ENCODE assay signal across 33 cellular contexts in the genomic region with DNA sequence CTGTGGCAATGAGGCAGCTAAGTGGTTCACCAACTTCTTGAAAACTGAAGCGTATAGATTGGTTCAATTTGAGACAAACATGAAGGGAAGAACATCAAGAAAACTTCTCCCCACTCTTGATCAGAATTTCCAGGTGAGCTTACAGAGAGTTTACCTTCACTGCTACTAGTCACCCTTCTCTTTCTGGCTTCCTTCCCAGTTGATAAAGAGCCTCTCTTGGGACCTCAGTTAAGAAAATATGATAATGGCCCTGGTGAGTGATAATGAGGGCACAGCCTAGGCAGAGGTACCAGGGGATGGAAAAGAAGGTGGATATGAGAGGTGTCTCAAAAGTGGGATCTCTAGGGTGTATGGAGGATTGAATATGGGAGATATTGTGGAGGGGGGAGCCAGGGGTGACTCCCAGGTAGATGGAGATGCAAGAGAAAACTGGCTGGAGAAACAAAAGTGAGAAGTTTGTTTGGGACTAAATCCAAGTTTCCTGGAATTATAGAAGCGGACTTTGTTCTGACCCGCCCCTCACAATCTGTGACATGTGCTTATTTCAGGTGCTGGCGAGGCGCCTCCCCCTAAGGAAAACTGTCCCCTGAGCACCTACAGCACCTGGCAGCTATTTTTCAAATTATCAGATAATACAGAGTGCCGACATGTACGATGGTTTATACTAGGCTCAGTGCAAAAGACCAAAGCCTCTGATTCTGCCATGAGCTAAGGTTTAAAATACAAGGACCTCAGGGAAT. TPM values are rescaled to one million over a fixed set of nuclear protein-coding genes. Genes with fewer than 3 reads are reported as not detected.
A peak's percentile ranks its signal among the peaks of the same experiment; 100 is the strongest.
DNase-seq lines count a peak whose midpoint lies in the region; ATAC-seq, FAIRE-seq and TF ChIP-seq lines count a peak whose summit lies in the region.
"Had no signal": no experiment of that assay in that cellular context is flagged by ENCODE, and none has a peak within 500 bp of the region (broad histone marks: within the 10 kb centered on the region; RNA-seq: fewer than 3 reads in every experiment).

No MANE protein-coding gene starts in this region.

- H3K27ac ChIP-seq in kidney (ENCODE audit: low read depth in 2 of 2, low read length in 2 of 2): peak overlapping the region; percentile 11 to 39
- H3K27ac ChIP-seq: brain microvascular endothelial cell, dorsolateral prefrontal cortex, esophagus squamous epithelium, heart right ventricle, right atrium auricular region, SJSA1, thoracic aorta had no signal

- H3K27ac Mint-ChIP-seq in neural crest cell (ENCODE audit: unreplicated experiment): peak overlapping the region; percentile 43
- H3K27ac Mint-ChIP-seq: activated CD4-positive, alpha-beta T cell treated with anti-CD3 and anti-CD28 coated beads, Interleukin-2, amount 10 ng/mL, durations not matched to agents 24 days and 14 days; activated naive CD4-positive, alpha-beta T cell treated with anti-CD3 and anti-CD28 coated beads, Interleukin-2, amount 50 U/mL, for 24 hours; CD8-positive, alpha-beta T cell had no signal

- H3K4me3 ChIP-seq in kidney (ENCODE audit: low read length in 2 of 2): no peak overlapping the region
- H3K4me3 ChIP-seq: dorsolateral prefrontal cortex, esophagus squamous epithelium, GM12878, HAP-1, heart right ventricle, right atrium auricular region, SJSA1, thoracic aorta had no signal

- H3K36me3 Mint-ChIP-seq in neural crest cell (ENCODE audit: low read depth): no peaks in the 10 kb centered on the region
- H3K36me3 Mint-ChIP-seq: activated naive CD4-positive, alpha-beta T cell treated with anti-CD3 and anti-CD28 coated beads, Interleukin-2, amount 50 U/mL, for 24 hours; CD8-positive, alpha-beta T cell had no signal

- H3K27me3 Mint-ChIP-seq in neural crest cell (ENCODE audit: low read depth): no peaks in the 10 kb centered on the region

- TF ChIP-seq CTCF in kidney (IDR thresholded peaks at IDR 0.05; ENCODE audit: borderline replicate concordance, extremely low read depth, insufficient read depth) (no peak), neural crest cell (conservative IDR thresholded peaks at IDR 0.05) (no peak)

- DNase-seq in DMS153 treated with DMSO at 0.1 percent for 48 hours (lab: John Stamatoyannopoulos, UW; ENCODE audit: unreplicated experiment) (peak; percentile 8), NCI-H2171 (lab: John Stamatoyannopoulos, UW) (peak; percentile 30), kidney (no peak), neural crest cell (ENCODE audit: low read depth, low spot score) (no peak), posterior cingulate gyrus (no peak), ACHN (no peak)
- DNase-seq: activated CD4-positive, alpha-beta T cell treated with anti-CD3 and anti-CD28 coated beads, Interleukin-2, amount 10 ng/mL, durations not matched to agents 24 days and 14 days; amniotic stem cell; BE2C; brain microvascular endothelial cell; CD8-positive, alpha-beta T cell; DMS 273 treated with DMSO at 0.1 percent for 48 hours; dorsolateral prefrontal cortex; esophagus squamous epithelium; foreskin melanocyte; heart right ventricle; mammary epithelial cell; NCI-H187 treated with DMSO at 0.1 percent for 48 hours; NCI-H446; NCI-H774; RPMI8226; stimulated activated CD4-positive, alpha-beta T cell treated with anti-CD3 and anti-CD28 coated beads, Interleukin-2, amount 100 ng/mL, for 24 hours; stimulated activated naive CD8-positive, alpha-beta T cell treated with anti-CD3 and anti-CD28 coated beads, Interleukin-15, Interleukin-2, amounts not matched to agents 100 U/mL and 50 U/mL, for 24 hours had no signal

- H3K4me1 Mint-ChIP-seq in neural crest cell: no peaks in the 10 kb centered on the region
- H3K4me1 Mint-ChIP-seq: activated CD4-positive, alpha-beta T cell treated with anti-CD3 and anti-CD28 coated beads, Interleukin-2, amount 10 ng/mL, durations not matched to agents 24 days and 14 days; activated naive CD4-positive, alpha-beta T cell treated with anti-CD3 and anti-CD28 coated beads, Interleukin-2, amount 50 U/mL, for 24 hours had no signal

- H3K4me3 Mint-ChIP-seq in neural crest cell: no peak overlapping the region
- H3K4me3 Mint-ChIP-seq: activated CD4-positive, alpha-beta T cell treated with anti-CD3 and anti-CD28 coated beads, Interleukin-2, amount 10 ng/mL, durations not matched to agents 24 days and 14 days; activated naive CD4-positive, alpha-beta T cell treated with anti-CD3 and anti-CD28 coated beads, Interleukin-2, amount 50 U/mL, for 24 hours; CD8-positive, alpha-beta T cell had no signal

- FAIRE-seq in kidney (lab: Jason Lieb, UNC): no peak
- FAIRE-seq: endometrium, GM12878 had no signal

- H3K9ac ChIP-seq in kidney (ENCODE audit: low read length in 2 of 2): no peak overlapping the region

- H3K4me1 ChIP-seq in kidney (ENCODE audit: control insufficient read depth in 1 of 2, insufficient read depth in 1 of 2, low read depth in 1 of 2, low read length in 2 of 2): peaks cover 0 to 2% of the 10 kb centered on the region in 2 donors
- H3K4me1 ChIP-seq: BE2C, HAP-1, right atrium auricular region, SJSA1 had no signal

- in situ Hi-C loops in ACHN (cut with HindIII; ENCODE audit: low pct_ligation_motif_present, low pct_unique_long_range_greater_than_20kb, low sequenced_read_pairs): no loop called here

- ATAC-seq in GM18867 (IDR thresholded peaks at IDR 0.05; ENCODE audit: unreplicated experiment): no peak
- ATAC-seq: CD8-positive, alpha-beta T cell; GM12878; heart right ventricle; stimulated activated naive CD8-positive, alpha-beta T cell treated with anti-CD3 and anti-CD28 coated beads, Interleukin-15, Interleukin-2, amounts not matched to agents 100 U/mL and 50 U/mL, for 24 hours had no signal

- H3K36me3 ChIP-seq in kidney (ENCODE audit: control insufficient read depth in 1 of 2, insufficient read depth in 2 of 2, low read length in 2 of 2): peaks cover 16 to 32% of the 10 kb centered on the region in 2 donors
- H3K36me3 ChIP-seq: BE2C, brain microvascular endothelial cell, HAP-1 had no signal

- no peaks in the 10 kb centered on the region for H3K9me3 Mint-ChIP-seq in neural crest cell
- H3K9me3 Mint-ChIP-seq: activated CD4-positive, alpha-beta T cell treated with anti-CD3 and anti-CD28 coated beads, Interleukin-2, amount 10 ng/mL, durations not matched to agents 24 days and 14 days; activated naive CD4-positive, alpha-beta T cell treated with anti-CD3 and anti-CD28 coated beads, Interleukin-2, amount 50 U/mL, for 24 hours; CD8-positive, alpha-beta T cell had no signal

- intact Hi-C loops in kidney (cut with DNase I): no loop called here
- intact Hi-C loops in posterior cingulate gyrus (cut with DNase I): no loop called here

- no peaks in the 10 kb centered on the region for H3K9me3 ChIP-seq in kidney (ENCODE audit: control insufficient read depth in 1 of 2, low read length in 2 of 2)
- H3K9me3 ChIP-seq: BE2C, esophagus squamous epithelium, HAP-1, heart right ventricle, right atrium auricular region, SJSA1, thoracic aorta had no signal

RNA-seq across cellular contexts. Expression of gene MTARC2, which starts 13.7 kb away (rescaled TPM):
- total RNA-seq in kidney: 28.6 TPM
- 95.2 TPM for polyA plus RNA-seq in kidney (ENCODE audit: insufficient read depth, low read depth, low replicate concordance)
- 4.1 and 5.8 TPM in 2 replicates for total RNA-seq in neural crest cell
- total RNA-seq: activated CD4-positive, alpha-beta T cell treated with anti-CD3 and anti-CD28 coated beads, Interleukin-2, amount 10 ng/mL, durations not matched to agents 24 days and 14 days; activated CD8-positive, alpha-beta memory T cell treated with anti-CD3 and anti-CD28 coated beads for 36 hours; CD8-positive, alpha-beta T cell had no signal
- polyA plus RNA-seq: neural cell had no signal

RNA-seq across cellular contexts. Expression of gene MTARC1, which starts 24.9 kb away (rescaled TPM):
- total RNA-seq in kidney (11.0 TPM), neural crest cell (28.3 and 28.5 TPM in 2 replicates)
- polyA plus RNA-seq in kidney (ENCODE audit: insufficient read depth, low read depth, low replicate concordance): 6.8 TPM
- total RNA-seq: activated CD4-positive, alpha-beta T cell treated with anti-CD3 and anti-CD28 coated beads, Interleukin-2, amount 10 ng/mL, durations not matched to agents 24 days and 14 days; activated CD8-positive, alpha-beta memory T cell treated with anti-CD3 and anti-CD28 coated beads for 36 hours; CD8-positive, alpha-beta T cell; SJSA1 had no signal

Comparison
In these comparisons a context has a peak if more than half of its experiments do, and no peak if none do; other contexts are left out.
1. DNase-seq: peak in DMS153 treated with DMSO at 0.1 percent for 48 hours (single experiment) and NCI-H2171 (single experiment); none in kidney (single experiment), neural crest cell (single experiment), posterior cingulate gyrus (0 of 10) and ACHN (single experiment).